In genomic region chr7:35799846-35800717, GRCh38 we compare ENCODE assay signal across 1 cellular context.
TF ChIP-seq lines count a peak whose summit lies in the region.

No MANE protein-coding gene starts in this region.

TF ChIP-seq in H1, 55 proteins besides CTCF, POLR2A, EP300 and RAD21 (continued from another document):
- TF ChIP-seq CREB1 (IDR thresholded peaks at IDR 0.05) (peak; percentile 20; the same call in 1 of the 2 replicates), FOSL1 (IDR thresholded peaks at IDR 0.05; ENCODE audit: insufficient read depth, low read depth, low read length) (0 out of 2 replicates have a peak, but pooled peaks have one; percentile 38), KDM4A (IDR thresholded peaks at IDR 0.05; ENCODE audit: low read depth, low read length, severe bottlenecking) (peak; percentile 5), RBBP5 (IDR thresholded peaks at IDR 0.05; ENCODE audit: borderline replicate concordance, low read depth, low read length) (peak; percentile 80; the same call in 1 of the 2 replicates), CHD2 (IDR thresholded peaks at IDR 0.05; ENCODE audit: low read length) (no peak), ASH2L (IDR thresholded peaks at IDR 0.05; ENCODE audit: low read length) (peak; percentile 90), SAP30 (IDR thresholded peaks at IDR 0.05; ENCODE audit: insufficient read depth, insufficient replicate concordance, low read length) (peak; percentile 64)
- TF ChIP-seq, protein P1, sequence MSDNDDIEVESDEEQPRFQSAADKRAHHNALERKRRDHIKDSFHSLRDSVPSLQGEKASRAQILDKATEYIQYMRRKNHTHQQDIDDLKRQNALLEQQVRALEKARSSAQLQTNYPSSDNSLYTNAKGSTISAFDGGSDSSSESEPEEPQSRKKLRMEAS (IDR thresholded peaks at IDR 0.05) = no peak
